In genomic region chr2:98464772-98465310, GRCh38 we compare ENCODE assay signal across 8 cellular contexts. TPM values are rescaled to one million over a fixed set of nuclear protein-coding genes. Genes with fewer than 3 reads are reported as not detected.
A peak's percentile ranks its signal among the peaks of the same experiment; 100 is the strongest.
DNase-seq lines count a peak whose midpoint lies in the region; ATAC-seq and TF ChIP-seq lines count a peak whose summit lies in the region.

No MANE protein-coding gene starts in this region.

- H3K36me3 Mint-ChIP-seq in WTC11: peaks cover 2% of the 10 kb centered on the region; the same call in 1 of the 2 replicates

- H3K27me3 Mint-ChIP-seq in WTC11 (ENCODE audit: low read depth): no peaks in the 10 kb centered on the region

- no peaks in the 10 kb centered on the region for H3K9me3 ChIP-seq in lower lobe of right lung

- peak overlapping the region; percentile 74 for H3K27ac ChIP-seq in lower lobe of right lung

- H3K27me3 ChIP-seq in lower lobe of right lung (ENCODE audit: low read depth): no peaks in the 10 kb centered on the region

- intact Hi-C loops in lower lobe of right lung (cut with DNase I): no loop called here

- peaks cover 53% of the 10 kb centered on the region for H3K4me1 Mint-ChIP-seq in WTC11

- peaks cover 63% of the 10 kb centered on the region for H3K4me1 ChIP-seq in lower lobe of right lung

- peak; percentile 28 for ATAC-seq in GM19324 (IDR thresholded peaks at IDR 0.05; ENCODE audit: low FRiP score, unreplicated experiment)
- ATAC-seq in HG03378 (IDR thresholded peaks at IDR 0.05; ENCODE audit: unreplicated experiment): peak; percentile 40
- no peak for ATAC-seq in WTC11
- peak; percentile 65 to 73 for ATAC-seq in lower lobe of right lung

- TF ChIP-seq CTCF in WTC11 (IDR thresholded peaks at IDR 0.05) (no peak), lower lobe of right lung (IDR thresholded peaks at IDR 0.05) (no peak)

- no peaks in the 10 kb centered on the region for H3K36me3 ChIP-seq in lower lobe of right lung

- peak overlapping the region; percentile 17 for H3K4me3 ChIP-seq in lower lobe of right lung

- DNase-seq in CD1c-positive myeloid dendritic cell (ENCODE audit: extremely low spot score) (peak; percentile 93), WTC11 (ENCODE audit: low spot score) (no peak), lower lobe of right lung (no peak), islet precursor cell (no peak), OCI-M2 (lab: John Stamatoyannopoulos, UW; ENCODE audit: unreplicated experiment) (no peak), ACHN (no peak)

- in situ Hi-C loops in ACHN (cut with HindIII; ENCODE audit: low pct_ligation_motif_present, low pct_unique_long_range_greater_than_20kb, low sequenced_read_pairs): no loop called here

- peak overlapping the region; percentile 58 for H3K27ac Mint-ChIP-seq in WTC11

- POLR2A ChIA-PET in WTC11 (lab: Charles Lee): no interaction called here

- no peak overlapping the region for H3K4me3 Mint-ChIP-seq in WTC11

- CTCF ChIA-PET in WTC11 (lab: Charles Lee): interaction anchor here (1.0 to 4.0 kb wide), 7 partner anchors 10 to 104 kb away, joined by 3 to 25 read pairs (median 4); no protein-coding TSS in a partner anchor

- H3K9me3 Mint-ChIP-seq in WTC11: no peaks in the 10 kb centered on the region

TF ChIP-seq in WTC11, 78 proteins besides CTCF, POLR2A, EP300 and RAD21:
- no peak for TF ChIP-seq SP1 (CRISPR knock-in tag; conservative IDR thresholded peaks at IDR 0.05)
- TF ChIP-seq JAZF1 (CRISPR knock-in tag; IDR thresholded peaks at IDR 0.05): no peak
- TF ChIP-seq, protein P1, sequence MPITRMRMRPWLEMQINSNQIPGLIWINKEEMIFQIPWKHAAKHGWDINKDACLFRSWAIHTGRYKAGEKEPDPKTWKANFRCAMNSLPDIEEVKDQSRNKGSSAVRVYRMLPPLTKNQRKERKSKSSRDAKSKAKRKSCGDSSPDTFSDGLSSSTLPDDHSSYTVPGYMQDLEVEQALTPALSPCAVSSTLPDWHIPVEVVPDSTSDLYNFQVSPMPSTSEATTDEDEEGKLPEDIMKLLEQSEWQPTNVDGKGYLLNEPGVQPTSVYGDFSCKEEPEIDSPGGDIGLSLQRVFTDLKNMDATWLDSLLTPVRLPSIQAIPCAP (CRISPR knock-in tag; IDR thresholded peaks at IDR 0.05): no peak
- TF ChIP-seq ETV6 (CRISPR knock-in tag; IDR thresholded peaks at IDR 0.05): no peak
- TF ChIP-seq, protein P2, sequence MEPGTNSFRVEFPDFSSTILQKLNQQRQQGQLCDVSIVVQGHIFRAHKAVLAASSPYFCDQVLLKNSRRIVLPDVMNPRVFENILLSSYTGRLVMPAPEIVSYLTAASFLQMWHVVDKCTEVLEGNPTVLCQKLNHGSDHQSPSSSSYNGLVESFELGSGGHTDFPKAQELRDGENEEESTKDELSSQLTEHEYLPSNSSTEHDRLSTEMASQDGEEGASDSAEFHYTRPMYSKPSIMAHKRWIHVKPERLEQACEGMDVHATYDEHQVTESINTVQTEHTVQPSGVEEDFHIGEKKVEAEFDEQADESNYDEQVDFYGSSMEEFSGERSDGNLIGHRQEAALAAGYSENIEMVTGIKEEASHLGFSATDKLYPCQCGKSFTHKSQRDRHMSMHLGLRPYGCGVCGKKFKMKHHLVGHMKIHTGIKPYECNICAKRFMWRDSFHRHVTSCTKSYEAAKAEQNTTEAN (CRISPR knock-in tag; IDR thresholded peaks at IDR 0.05): no peak

RNA-seq across cellular contexts. Expression of gene INPP4A, which starts 20.2 kb away (rescaled TPM):
- total RNA-seq in WTC11 (2021) (31.7 to 38.3 TPM (median 33.4 TPM) in 3 replicates), lower lobe of right lung (35.6 TPM)
